In the genomic region with DNA sequence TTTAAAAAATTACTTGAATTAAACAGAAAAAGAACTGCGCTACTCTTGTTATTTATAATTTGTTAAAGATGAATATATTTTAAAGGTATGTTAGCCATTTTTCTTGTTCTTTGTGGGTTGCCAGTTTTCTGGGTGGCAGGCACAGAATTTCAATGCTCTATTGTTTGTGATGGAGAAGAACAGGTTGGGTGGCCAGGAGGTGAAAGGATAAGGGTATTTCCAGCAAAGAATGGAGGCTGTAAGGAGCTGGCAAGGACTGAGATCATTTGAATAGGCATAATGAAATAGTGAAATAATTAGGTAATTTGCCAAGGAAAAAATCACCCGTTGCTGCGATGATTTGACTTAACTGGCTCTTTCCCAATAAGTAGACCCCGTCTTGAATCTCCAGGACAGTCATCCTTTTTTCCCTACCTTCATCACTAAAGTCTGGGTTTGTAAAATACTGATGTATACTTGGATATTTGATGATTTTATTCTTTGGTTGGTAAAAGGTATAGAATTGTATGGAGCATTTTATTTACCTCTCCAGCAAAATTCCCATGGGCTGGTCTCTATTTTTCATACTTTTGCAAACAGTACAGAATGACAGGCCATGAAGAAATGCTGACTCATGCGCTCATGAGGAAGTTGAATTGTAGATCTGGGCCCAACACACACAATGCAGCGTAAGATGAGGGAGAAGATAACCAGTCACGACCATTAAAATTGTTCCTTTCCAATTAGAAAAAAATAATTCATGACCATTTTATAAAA, we compare ENCODE assay signal across 10 cellular contexts. TPM values are rescaled to one million over a fixed set of nuclear protein-coding genes. Genes with fewer than 3 reads are reported as not detected.
A peak's percentile ranks its signal among the peaks of the same experiment; 100 is the strongest.
DNase-seq lines count a peak whose midpoint lies in the region; ATAC-seq and TF ChIP-seq lines count a peak whose summit lies in the region.
"Had no signal": no experiment of that assay in that cellular context is flagged by ENCODE, and none has a peak within 500 bp of the region (broad histone marks: within the 10 kb centered on the region; RNA-seq: fewer than 3 reads in every experiment).

No MANE protein-coding gene starts in this region.

- no peaks in the 10 kb centered on the region for H3K79me2 ChIP-seq in ACC112 (ENCODE audit: control insufficient read depth, insufficient read depth, low read length, unreplicated experiment)

- H3K4me3 ChIP-seq in ACC112 (ENCODE audit: low read depth, low read length) = no peak overlapping the region

- DNase-seq in LHCN-M2 (ENCODE audit: low read depth) (peak; percentile 6), amniotic epithelial cell (ENCODE audit: low read depth) (peak; percentile 75), kidney tubule cell (ENCODE audit: low spot score) (peak; percentile 75), GM10248 (ENCODE audit: extremely low spot score) (no peak)
- no peak for DNase-seq in activated CD4-positive, alpha-beta T cell treated with anti-CD3 and anti-CD28 coated beads, Interleukin-2, amount 50 U/mL, for 4 hours
- DNase-seq: activated naive CD8-positive, alpha-beta T cell treated with anti-CD3 and anti-CD28 coated beads for 36 hours; T-helper 1 cell had no signal

- no peak for TF ChIP-seq CTCF in GM10248 (IDR thresholded peaks at IDR 0.05; ENCODE audit: control extremely low read depth, extremely low read depth, low read depth, missing control alignments)

- CTCF ChIA-PET in GM10248 (lab: Yijun Ruan, JAX) = interaction anchor here (1.0 kb wide), 1 partner anchor 11 kb away, joined by 3 read pairs; no protein-coding TSS in a partner anchor

- H3K27ac ChIP-seq in ACC112 (ENCODE audit: low read depth, low read length) = peak overlapping the region; percentile 5; the same call in 1 of the 2 replicates

- H3K4me1 ChIP-seq in ACC112 (ENCODE audit: control insufficient read depth, insufficient read depth, low read length, unreplicated experiment) = peaks cover 19% of the 10 kb centered on the region

- POLR2A ChIA-PET in GM10248 (lab: Yijun Ruan, JAX) = no interaction called here

- H2AFZ ChIP-seq in ACC112 (ENCODE audit: low read length, unreplicated experiment) = no peak overlapping the region

- ATAC-seq in HG02884 (IDR thresholded peaks at IDR 0.05; ENCODE audit: unreplicated experiment) = no peak
- no peak for ATAC-seq in GM18907 (IDR thresholded peaks at IDR 0.05; ENCODE audit: unreplicated experiment)

- H3K27me3 ChIP-seq in ACC112 (ENCODE audit: insufficient read depth, low read length) = no peaks in the 10 kb centered on the region

- H3K36me3 ChIP-seq in ACC112 (ENCODE audit: insufficient read depth, low read length) = no peaks in the 10 kb centered on the region

RNA-seq across cellular contexts. Expression of a gene that starts 2.5 kb away (rescaled TPM):
- 0.32 and 0.63 TPM in 2 replicates for total RNA-seq in LHCN-M2 (2014; rRNA removed)
- polyA plus RNA-seq in LHCN-M2 (2012) = 0.47 TPM

Comparison
In these comparisons a context has a peak if more than half of its experiments do, and no peak if none do; other contexts are left out.
1. DNase-seq: peak in LHCN-M2 (single experiment), amniotic epithelial cell (single experiment) and kidney tubule cell (single experiment); none in GM10248 (single experiment) and activated CD4-positive, alpha-beta T cell treated with anti-CD3 and anti-CD28 coated beads, Interleukin-2, amount 50 U/mL, for 4 hours (0 of 2).